In genomic region chr16:3922241-3922640, GRCh38 we compare ENCODE assay signal across 23 cellular contexts.
"Had no signal": no experiment of that assay in that cellular context is flagged by ENCODE, and none has a peak within 500 bp of the region (broad histone marks: within the 10 kb centered on the region; RNA-seq: fewer than 3 reads in every experiment).

No MANE protein-coding gene starts in this region.

- H3K4me1 ChIP-seq: breast epithelium, colonic mucosa, esophagus squamous epithelium, gastroesophageal sphincter, testis, upper lobe of left lung had no signal

- H3K4me3 ChIP-seq: breast epithelium, colonic mucosa, esophagus squamous epithelium, gastroesophageal sphincter, testis, upper lobe of left lung had no signal

- H3K27me3 ChIP-seq: breast epithelium, colonic mucosa, testis, upper lobe of left lung had no signal

- ATAC-seq: activated CD8-positive, alpha-beta T cell treated with anti-CD3 and anti-CD28 coated beads, Interleukin-2, amount 10 ng/mL, durations not matched to agents 7 days and 5 days; gastroesophageal sphincter; T-cell had no signal

- FAIRE-seq: astrocyte, islet of Langerhans had no signal

- H3K9me3 ChIP-seq: colonic mucosa, testis had no signal

- H3K27ac ChIP-seq: breast epithelium, colonic mucosa, esophagus squamous epithelium, gastroesophageal sphincter, testis, upper lobe of left lung had no signal

- H3K36me3 ChIP-seq: breast epithelium, colonic mucosa, esophagus squamous epithelium, gastroesophageal sphincter, upper lobe of left lung had no signal

- DNase-seq: activated CD4-positive, alpha-beta T cell treated with anti-CD3 and anti-CD28 coated beads for 1 hour; activated CD4-positive, alpha-beta T cell treated with anti-CD3 and anti-CD28 coated beads, Interleukin-2, amount 50 U/mL, for 1 hour; activated CD8-positive, alpha-beta T cell treated with anti-CD3 and anti-CD28 coated beads, Interleukin-2, amount 10 ng/mL, durations not matched to agents 7 days and 5 days; activated naive CD4-positive, alpha-beta T cell treated with Interleukin-2 at 50 U/mL for 16 hours; activated naive CD8-positive, alpha-beta T cell treated with anti-CD3 and anti-CD28 coated beads for 36 hours; colonic mucosa; endodermal cell; esophagus squamous epithelium; head of caudate nucleus; hypothalamus; mesenchymal stem cell; occipital lobe; retina; stimulated activated CD4-positive, alpha-beta T cell treated with anti-CD3 and anti-CD28 coated beads, Interleukin-4, amount 100 ng/mL, for 1 hour; stimulated activated naive CD4-positive, alpha-beta T cell; T-cell; T-helper 9 cell; testis; upper lobe of left lung had no signal
